ENCODE assay signal across 10 cellular contexts in the genomic region with DNA sequence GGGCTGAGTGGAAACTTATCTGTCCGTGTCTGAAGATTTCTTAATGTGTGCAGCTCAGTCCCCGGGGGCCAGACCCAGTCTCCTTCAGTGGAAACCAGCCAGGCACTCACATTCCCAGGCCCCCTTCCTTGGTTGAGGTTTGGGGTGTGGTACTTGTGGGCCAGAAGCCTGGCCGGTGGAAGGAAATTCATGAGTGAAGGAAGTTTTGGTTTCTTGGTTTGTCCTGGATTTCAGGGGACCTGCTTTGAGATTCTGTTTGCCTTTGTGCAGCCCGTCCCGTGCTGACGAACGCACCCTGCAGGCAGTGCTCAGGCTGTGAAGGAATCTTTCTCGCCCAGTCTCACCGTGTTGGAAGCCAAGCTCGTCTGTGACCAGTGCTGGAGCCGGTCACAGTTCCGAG. TPM values are rescaled to one million over a fixed set of nuclear protein-coding genes. Genes with fewer than 3 reads are reported as not detected.
A peak's percentile ranks its signal among the peaks of the same experiment; 100 is the strongest.
DNase-seq lines count a peak whose midpoint lies in the region; ATAC-seq, FAIRE-seq and TF ChIP-seq lines count a peak whose summit lies in the region.
"Had no signal": no experiment of that assay in that cellular context is flagged by ENCODE, and none has a peak within 500 bp of the region (broad histone marks: within the 10 kb centered on the region; RNA-seq: fewer than 3 reads in every experiment).

No MANE protein-coding gene starts in this region.

- intact Hi-C loops in ascending aorta (cut with DNase I) (loop anchor here (2.0 kb wide), 1 partner anchor 32 kb away; no protein-coding TSS in a partner anchor), kidney (cut with DNase I) (no loop called here)

- no peak for ATAC-seq in activated T-cell treated with anti-CD3 and anti-CD28 coated beads, Interleukin-2, amount 50 U/mL, for 72 hours (replicated peaks in 1 of 2)
- ATAC-seq in HG03025 (IDR thresholded peaks at IDR 0.05; ENCODE audit: low FRiP score, unreplicated experiment) (no peak), GM18858 (IDR thresholded peaks at IDR 0.05; ENCODE audit: unreplicated experiment) (no peak), GM18870 (IDR thresholded peaks at IDR 0.05; ENCODE audit: unreplicated experiment) (no peak)

- peaks cover 75% of the 10 kb centered on the region for H3K4me1 Mint-ChIP-seq in activated T-cell treated with anti-CD3 and anti-CD28 coated beads, Interleukin-2, amount 50 U/mL, for 72 hours (ENCODE audit: low read depth)

- WGBS in tibial nerve, 2 donors = 19 to 23% methylated on average over 12 of the region's 12 CpGs

- TF ChIP-seq POLR2A in tibial nerve (IDR thresholded peaks at IDR 0.05) = no peak

- no peak for FAIRE-seq in kidney (lab: Jason Lieb, UNC)
- FAIRE-seq: keratinocyte had no signal

- peak overlapping the region; percentile 76 to 97 for H3K4me3 Mint-ChIP-seq in activated T-cell treated with anti-CD3 and anti-CD28 coated beads, Interleukin-2, amount 50 U/mL, for 72 hours

- H3K27ac Mint-ChIP-seq in activated T-cell treated with anti-CD3 and anti-CD28 coated beads, Interleukin-2, amount 50 U/mL, for 72 hours = peak overlapping the region; percentile 36

- TF ChIP-seq CTCF in ascending aorta (IDR thresholded peaks at IDR 0.05) = peak in 1 of 3 experiments; percentile 30
- peak; percentile 12 for TF ChIP-seq CTCF in kidney (IDR thresholded peaks at IDR 0.05; ENCODE audit: borderline replicate concordance, extremely low read depth, insufficient read depth)
- peak in 3 of 5 experiments; percentile 19 to 39 (median 23) for TF ChIP-seq CTCF in tibial nerve (IDR thresholded peaks at IDR 0.05)

- H3K36me3 ChIP-seq in ascending aorta = no peaks in the 10 kb centered on the region
- H3K36me3 ChIP-seq in kidney (ENCODE audit: control insufficient read depth in 1 of 2, insufficient read depth in 2 of 2, low read length in 2 of 2) = no peaks in the 10 kb centered on the region
- H3K36me3 ChIP-seq in tibial nerve = no peaks in the 10 kb centered on the region
- H3K36me3 ChIP-seq: thyroid gland had no signal

- no peaks in the 10 kb centered on the region for H3K27me3 ChIP-seq in ascending aorta
- no peaks in the 10 kb centered on the region for H3K27me3 ChIP-seq in tibial nerve
- H3K27me3 ChIP-seq: thyroid gland had no signal

- H3K4me1 ChIP-seq in ascending aorta (peaks cover 5 to 49% of the 10 kb centered on the region in 2 donors), kidney (ENCODE audit: control insufficient read depth in 1 of 2, insufficient read depth in 1 of 2, low read depth in 1 of 2, low read length in 2 of 2) (peaks cover 16 to 53% of the 10 kb centered on the region in 2 donors), tibial nerve (peaks cover 0 to 77% (median 54%) of the 10 kb centered on the region in 4 donors)

- peak overlapping the region in 1 of 2 donors; percentile 41 for H3K27ac ChIP-seq in ascending aorta
- no peak overlapping the region for H3K27ac ChIP-seq in kidney (ENCODE audit: low read depth in 2 of 2, low read length in 2 of 2)
- H3K27ac ChIP-seq in tibial nerve = peak overlapping the region in 3 of 4 donors; percentile 82 to 93 (median 90)
- H3K27ac ChIP-seq: thyroid gland had no signal

- H3K4me3 ChIP-seq in ascending aorta (peak overlapping the region; percentile 18 to 81), kidney (ENCODE audit: low read length in 2 of 2) (peak overlapping the region; percentile 4 to 17), tibial nerve (peak overlapping the region in 1 of 4 donors; percentile 80)
- H3K4me3 ChIP-seq: thyroid gland had no signal

- no peaks in the 10 kb centered on the region for H3K27me3 Mint-ChIP-seq in activated T-cell treated with anti-CD3 and anti-CD28 coated beads, Interleukin-2, amount 50 U/mL, for 72 hours (ENCODE audit: low read depth)

- no peaks in the 10 kb centered on the region for H3K9me3 Mint-ChIP-seq in activated T-cell treated with anti-CD3 and anti-CD28 coated beads, Interleukin-2, amount 50 U/mL, for 72 hours

- no peak overlapping the region for H3K9ac ChIP-seq in kidney (ENCODE audit: low read length in 2 of 2)

- peaks cover 0 to 6% of the 10 kb centered on the region in 2 donors for H3K36me3 Mint-ChIP-seq in activated T-cell treated with anti-CD3 and anti-CD28 coated beads, Interleukin-2, amount 50 U/mL, for 72 hours (ENCODE audit: insufficient read depth in 2 of 2)

- DNase-seq in activated T-cell treated with anti-CD3 and anti-CD28 coated beads, Interleukin-2, amount 50 U/mL, for 72 hours = no peak
- DNase-seq in activated T-cell treated with anti-CD3 and anti-CD28 coated beads for 4 hours = no peak
- no peak for DNase-seq in ascending aorta (ENCODE audit: low spot score in 2 of 2)
- peak; percentile 66 for DNase-seq in kidney
- no peak for DNase-seq in tibial nerve (ENCODE audit: low spot score in 2 of 2)

- no peaks in the 10 kb centered on the region for H3K9me3 ChIP-seq in ascending aorta
- no peaks in the 10 kb centered on the region for H3K9me3 ChIP-seq in kidney (ENCODE audit: control insufficient read depth in 1 of 2, low read length in 2 of 2)
- H3K9me3 ChIP-seq in tibial nerve = no peaks in the 10 kb centered on the region
- H3K9me3 ChIP-seq: thyroid gland had no signal

- TF ChIP-seq EP300 in tibial nerve (IDR thresholded peaks at IDR 0.05) = no peak

RNA-seq across cellular contexts. Expression of a gene that starts 2.9 kb away (rescaled TPM):
- total RNA-seq in activated T-cell treated with anti-CD3 and anti-CD28 coated beads, Interleukin-2, amount 50 U/mL, for 72 hours = 10 to 100 TPM; 11.0 to 14.9 TPM
- total RNA-seq in ascending aorta (81.2 TPM), kidney (40.3 TPM), tibial nerve (100 to 1,000 TPM in 1 of 4 donors, 10 to 100 TPM in 3; 73.8 to 101 (median 86.2) TPM)
- polyA plus RNA-seq in kidney (ENCODE audit: insufficient read depth, low read depth, low replicate concordance) = 20.8 TPM

Comparison
In these comparisons a context has a peak if more than half of its experiments do, and no peak if none do; other contexts are left out.
1. H3K27ac ChIP-seq: peak in tibial nerve (3 of 4); none in kidney (0 of 2).